Comparison of ENCODE assay signal across 1 cellular context in the genomic region with DNA sequence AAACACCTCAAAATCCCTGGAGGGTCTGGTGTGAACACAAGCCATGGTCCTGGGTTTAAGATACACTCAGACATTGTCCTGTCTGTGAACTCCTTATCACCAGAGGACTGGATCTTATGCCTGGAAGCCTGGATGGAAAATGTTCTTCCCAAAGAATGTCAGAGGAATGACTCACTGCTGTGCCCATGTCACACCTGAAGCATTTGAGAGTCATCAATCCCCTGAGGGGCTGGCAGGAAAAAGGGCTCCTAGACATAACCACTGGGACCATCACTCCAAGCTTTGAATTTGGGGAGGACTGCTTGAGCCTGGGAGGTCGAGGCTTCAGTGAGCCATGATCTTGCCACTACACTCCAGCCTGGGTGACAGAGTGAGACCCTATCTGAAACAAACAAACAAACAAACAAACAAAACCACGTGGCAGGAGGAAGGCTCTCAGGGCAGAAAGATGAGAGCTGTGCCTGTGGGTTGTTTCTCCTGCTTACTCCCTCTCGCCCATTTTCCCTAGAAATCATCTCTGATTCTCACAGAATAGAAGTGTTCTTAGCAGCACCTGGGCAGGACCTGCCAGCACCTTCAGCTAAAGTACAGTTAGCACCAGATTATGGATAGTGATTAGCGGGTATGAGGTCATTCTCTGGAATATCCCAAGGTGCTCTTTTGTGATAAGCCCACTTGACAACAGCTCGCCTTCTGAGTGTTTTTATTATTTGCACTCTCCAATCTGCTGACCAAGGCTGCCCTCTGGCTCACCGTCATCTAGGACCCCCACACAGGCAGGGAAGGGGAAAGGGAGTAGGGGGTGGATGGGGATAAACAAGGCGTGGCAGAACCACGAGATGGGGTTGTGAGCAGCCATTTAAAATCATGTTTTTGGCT.
TF ChIP-seq lines count a peak whose summit lies in the region.

No MANE protein-coding gene starts in this region.

TF ChIP-seq in K562, 482 proteins besides CTCF, POLR2A, EP300 and RAD21 (continued from another document and continues in another):
- TF ChIP-seq, protein P1, sequence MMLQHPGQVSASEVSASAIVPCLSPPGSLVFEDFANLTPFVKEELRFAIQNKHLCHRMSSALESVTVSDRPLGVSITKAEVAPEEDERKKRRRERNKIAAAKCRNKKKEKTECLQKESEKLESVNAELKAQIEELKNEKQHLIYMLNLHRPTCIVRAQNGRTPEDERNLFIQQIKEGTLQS (IDR thresholded peaks at IDR 0.05) = peak; percentile 96
- TF ChIP-seq, protein P1 (CRISPR knock-in tag; conservative IDR thresholded peaks at IDR 0.05) = peak; percentile 88; the same call in 1 of the 2 replicates
- TF ChIP-seq ZKSCAN8 (CRISPR knock-in tag; IDR thresholded peaks at IDR 0.05) = no peak
- no peak for TF ChIP-seq ZNF436 (CRISPR knock-in tag; IDR thresholded peaks at IDR 0.05)
- no peak for TF ChIP-seq ZNF561 (CRISPR knock-in tag; conservative IDR thresholded peaks at IDR 0.05)
- peak; percentile 22; the same call in 1 of the 2 replicates for TF ChIP-seq ZNF589 (CRISPR knock-in tag; IDR thresholded peaks at IDR 0.05; ENCODE audit: low read depth)
- TF ChIP-seq, protein P2, sequence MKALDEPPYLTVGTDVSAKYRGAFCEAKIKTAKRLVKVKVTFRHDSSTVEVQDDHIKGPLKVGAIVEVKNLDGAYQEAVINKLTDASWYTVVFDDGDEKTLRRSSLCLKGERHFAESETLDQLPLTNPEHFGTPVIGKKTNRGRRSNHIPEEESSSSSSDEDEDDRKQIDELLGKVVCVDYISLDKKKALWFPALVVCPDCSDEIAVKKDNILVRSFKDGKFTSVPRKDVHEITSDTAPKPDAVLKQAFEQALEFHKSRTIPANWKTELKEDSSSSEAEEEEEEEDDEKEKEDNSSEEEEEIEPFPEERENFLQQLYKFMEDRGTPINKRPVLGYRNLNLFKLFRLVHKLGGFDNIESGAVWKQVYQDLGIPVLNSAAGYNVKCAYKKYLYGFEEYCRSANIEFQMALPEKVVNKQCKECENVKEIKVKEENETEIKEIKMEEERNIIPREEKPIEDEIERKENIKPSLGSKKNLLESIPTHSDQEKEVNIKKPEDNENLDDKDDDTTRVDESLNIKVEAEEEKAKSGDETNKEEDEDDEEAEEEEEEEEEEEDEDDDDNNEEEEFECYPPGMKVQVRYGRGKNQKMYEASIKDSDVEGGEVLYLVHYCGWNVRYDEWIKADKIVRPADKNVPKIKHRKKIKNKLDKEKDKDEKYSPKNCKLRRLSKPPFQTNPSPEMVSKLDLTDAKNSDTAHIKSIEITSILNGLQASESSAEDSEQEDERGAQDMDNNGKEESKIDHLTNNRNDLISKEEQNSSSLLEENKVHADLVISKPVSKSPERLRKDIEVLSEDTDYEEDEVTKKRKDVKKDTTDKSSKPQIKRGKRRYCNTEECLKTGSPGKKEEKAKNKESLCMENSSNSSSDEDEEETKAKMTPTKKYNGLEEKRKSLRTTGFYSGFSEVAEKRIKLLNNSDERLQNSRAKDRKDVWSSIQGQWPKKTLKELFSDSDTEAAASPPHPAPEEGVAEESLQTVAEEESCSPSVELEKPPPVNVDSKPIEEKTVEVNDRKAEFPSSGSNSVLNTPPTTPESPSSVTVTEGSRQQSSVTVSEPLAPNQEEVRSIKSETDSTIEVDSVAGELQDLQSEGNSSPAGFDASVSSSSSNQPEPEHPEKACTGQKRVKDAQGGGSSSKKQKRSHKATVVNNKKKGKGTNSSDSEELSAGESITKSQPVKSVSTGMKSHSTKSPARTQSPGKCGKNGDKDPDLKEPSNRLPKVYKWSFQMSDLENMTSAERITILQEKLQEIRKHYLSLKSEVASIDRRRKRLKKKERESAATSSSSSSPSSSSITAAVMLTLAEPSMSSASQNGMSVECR (CRISPR knock-in tag; IDR thresholded peaks at IDR 0.05) = no peak
- TF ChIP-seq HCFC1 (IDR thresholded peaks at IDR 0.05; ENCODE audit: low read depth, low read length) = no peak
- TF ChIP-seq ZFPM2 (CRISPR knock-in tag; IDR thresholded peaks at IDR 0.05) = no peak
- no peak for TF ChIP-seq ZBTB8A (IDR thresholded peaks at IDR 0.05; ENCODE audit: partially characterized antibody)
- no peak for TF ChIP-seq CCAR2 (IDR thresholded peaks at IDR 0.05; ENCODE audit: low read depth, low read length)
- no peak for TF ChIP-seq ZNF398 (CRISPR knock-in tag; IDR thresholded peaks at IDR 0.05)
- no peak for TF ChIP-seq HSF4 (CRISPR knock-in tag; IDR thresholded peaks at IDR 0.05; ENCODE audit: borderline replicate concordance)
- no peak for TF ChIP-seq ELF4 (CRISPR knock-in tag; IDR thresholded peaks at IDR 0.05)
- TF ChIP-seq POLR2G (IDR thresholded peaks at IDR 0.05; ENCODE audit: low read depth, low read length) = no peak
- TF ChIP-seq CBFB (CRISPR knock-in tag; IDR thresholded peaks at IDR 0.05) = no peak
- TF ChIP-seq USF1 (CRISPR knock-in tag; IDR thresholded peaks at IDR 0.05) = no peak
- TF ChIP-seq ZNF707 (CRISPR knock-in tag; conservative IDR thresholded peaks at IDR 0.05) = no peak
- TF ChIP-seq SRSF7 (optimal IDR thresholded peaks at IDR 0.05; ENCODE audit: low read depth, low read length) = no peak
- TF ChIP-seq ZKSCAN1 (IDR thresholded peaks at IDR 0.05; ENCODE audit: low read depth, low read length) = no peak
- no peak for TF ChIP-seq CHAMP1 (IDR thresholded peaks at IDR 0.05)
- TF ChIP-seq DACH1 (IDR thresholded peaks at IDR 0.05; ENCODE audit: partially characterized antibody) = no peak
- TF ChIP-seq, protein P3, sequence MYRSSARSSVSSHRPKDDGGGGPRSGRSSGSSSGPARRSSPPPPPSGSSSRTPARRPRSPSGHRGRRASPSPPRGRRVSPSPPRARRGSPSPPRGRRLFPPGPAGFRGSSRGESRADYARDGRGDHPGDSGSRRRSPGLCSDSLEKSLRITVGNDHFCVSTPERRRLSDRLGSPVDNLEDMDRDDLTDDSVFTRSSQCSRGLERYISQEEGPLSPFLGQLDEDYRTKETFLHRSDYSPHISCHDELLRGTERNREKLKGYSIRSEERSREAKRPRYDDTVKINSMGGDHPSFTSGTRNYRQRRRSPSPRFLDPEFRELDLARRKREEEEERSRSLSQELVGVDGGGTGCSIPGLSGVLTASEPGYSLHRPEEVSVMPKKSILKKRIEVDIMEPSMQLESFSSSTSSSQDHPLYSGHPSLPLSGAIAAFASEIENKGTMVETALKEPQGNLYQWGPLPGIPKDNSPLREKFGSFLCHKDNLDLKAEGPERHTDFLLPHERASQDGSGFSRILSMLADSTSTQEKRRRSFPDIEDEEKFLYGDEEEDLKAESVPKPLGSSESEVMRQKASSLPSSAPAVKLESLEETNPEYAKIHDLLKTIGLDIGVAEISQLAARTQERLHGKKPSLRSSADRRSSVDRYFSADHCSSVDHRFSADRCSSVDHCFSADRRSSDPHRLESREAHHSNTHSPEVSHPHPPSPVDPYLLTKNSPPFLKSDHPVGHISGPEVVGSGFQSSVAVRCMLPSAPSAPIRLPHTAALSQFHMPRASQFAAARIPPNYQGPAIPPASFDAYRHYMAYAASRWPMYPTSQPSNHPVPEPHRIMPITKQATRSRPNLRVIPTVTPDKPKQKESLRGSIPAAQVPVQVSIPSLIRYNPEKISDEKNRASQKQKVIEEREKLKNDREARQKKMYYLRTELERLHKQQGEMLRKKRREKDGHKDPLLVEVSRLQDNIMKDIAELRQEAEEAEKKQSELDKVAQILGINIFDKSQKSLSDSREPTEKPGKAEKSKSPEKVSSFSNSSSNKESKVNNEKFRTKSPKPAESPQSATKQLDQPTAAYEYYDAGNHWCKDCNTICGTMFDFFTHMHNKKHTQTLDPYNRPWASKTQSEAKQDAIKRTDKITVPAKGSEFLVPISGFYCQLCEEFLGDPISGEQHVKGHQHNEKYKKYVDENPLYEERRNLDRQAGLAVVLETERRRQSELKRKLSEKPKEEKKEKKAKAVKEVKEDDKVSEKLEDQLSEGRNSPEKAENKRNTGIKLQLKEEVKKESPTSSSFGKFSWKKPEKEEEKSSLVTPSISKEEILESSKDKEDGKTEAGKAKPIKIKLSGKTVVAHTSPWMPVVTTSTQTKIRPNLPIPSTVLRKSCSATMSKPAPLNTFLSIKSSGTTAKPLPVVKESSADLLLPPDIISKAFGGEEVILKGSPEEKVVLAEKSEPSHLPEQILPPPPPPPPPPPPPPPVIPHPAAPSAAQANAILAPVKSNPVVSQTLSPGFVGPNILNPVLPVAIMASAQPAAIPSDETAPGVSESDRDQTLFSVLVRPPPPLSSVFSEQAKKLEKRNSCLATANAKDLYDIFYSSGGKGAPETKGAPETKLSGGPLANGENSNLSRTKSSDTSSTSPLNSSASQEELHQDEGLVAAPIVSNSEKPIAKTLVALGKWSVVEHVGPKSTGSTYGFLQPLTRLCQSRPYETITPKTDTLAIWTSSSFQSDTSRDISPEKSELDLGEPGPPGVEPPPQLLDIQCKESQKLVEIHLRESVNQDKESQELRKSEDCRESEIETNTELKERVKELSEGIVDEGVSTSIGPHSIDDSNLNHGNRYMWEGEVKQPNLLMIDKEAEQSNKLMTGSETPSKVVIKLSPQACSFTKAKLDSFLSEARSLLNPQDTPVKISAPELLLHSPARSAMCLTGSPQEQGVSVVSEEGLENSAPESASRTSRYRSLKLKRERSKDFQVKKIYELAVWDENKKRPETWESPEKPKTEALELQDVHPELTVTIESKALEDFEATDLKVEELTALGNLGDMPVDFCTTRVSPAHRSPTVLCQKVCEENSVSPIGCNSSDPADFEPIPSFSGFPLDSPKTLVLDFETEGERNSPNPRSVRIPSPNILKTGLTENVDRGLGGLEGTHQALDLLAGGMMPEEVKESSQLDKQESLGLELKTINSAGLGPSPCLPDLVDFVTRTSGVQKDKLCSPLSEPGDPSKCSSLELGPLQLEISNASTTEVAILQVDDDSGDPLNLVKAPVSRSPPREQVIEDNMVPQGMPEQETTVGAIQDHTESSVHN (IDR thresholded peaks at IDR 0.05; ENCODE audit: borderline replicate concordance in 1 of 2, low read depth in 1 of 2) = no peak
- no peak for TF ChIP-seq NFIX (CRISPR knock-in tag; IDR thresholded peaks at IDR 0.05; ENCODE audit: low read depth)
- TF ChIP-seq ZNF146 (CRISPR knock-in tag; IDR thresholded peaks at IDR 0.05; ENCODE audit: unreplicated experiment) = no peak
- no peak for TF ChIP-seq RBM15 (IDR thresholded peaks at IDR 0.05; ENCODE audit: insufficient read depth, low read length)
- no peak for TF ChIP-seq TAF15 (IDR thresholded peaks at IDR 0.05; ENCODE audit: low read depth, low read length)
- TF ChIP-seq XRCC4 (IDR thresholded peaks at IDR 0.05; ENCODE audit: extremely low read depth, insufficient read depth, insufficient read length) = no peak
- TF ChIP-seq SPI1 (IDR thresholded peaks at IDR 0.05; ENCODE audit: borderline replicate concordance, low read depth, low read length) = no peak
- TF ChIP-seq, protein P4, sequence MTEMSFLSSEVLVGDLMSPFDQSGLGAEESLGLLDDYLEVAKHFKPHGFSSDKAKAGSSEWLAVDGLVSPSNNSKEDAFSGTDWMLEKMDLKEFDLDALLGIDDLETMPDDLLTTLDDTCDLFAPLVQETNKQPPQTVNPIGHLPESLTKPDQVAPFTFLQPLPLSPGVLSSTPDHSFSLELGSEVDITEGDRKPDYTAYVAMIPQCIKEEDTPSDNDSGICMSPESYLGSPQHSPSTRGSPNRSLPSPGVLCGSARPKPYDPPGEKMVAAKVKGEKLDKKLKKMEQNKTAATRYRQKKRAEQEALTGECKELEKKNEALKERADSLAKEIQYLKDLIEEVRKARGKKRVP (CRISPR knock-in tag; IDR thresholded peaks at IDR 0.05) = no peak; the same call in 1 of the 2 replicates
- TF ChIP-seq MCM2 (IDR thresholded peaks at IDR 0.05; ENCODE audit: low read depth) = no peak
- no peak for TF ChIP-seq ETV5 (CRISPR knock-in tag; IDR thresholded peaks at IDR 0.05; ENCODE audit: low read depth)
- TF ChIP-seq STAT5A (IDR thresholded peaks at IDR 0.05; ENCODE audit: borderline replicate concordance, low read length) = peak; percentile 78
- no peak for TF ChIP-seq DIDO1 (tag; IDR thresholded peaks at IDR 0.05; ENCODE audit: low read depth)
- TF ChIP-seq MTA1 (IDR thresholded peaks at IDR 0.05; ENCODE audit: borderline replicate concordance) = peak; percentile 50; the same call in 1 of the 2 replicates
